Comparison of ENCODE assay signal across 16 cellular contexts in the genomic region with DNA sequence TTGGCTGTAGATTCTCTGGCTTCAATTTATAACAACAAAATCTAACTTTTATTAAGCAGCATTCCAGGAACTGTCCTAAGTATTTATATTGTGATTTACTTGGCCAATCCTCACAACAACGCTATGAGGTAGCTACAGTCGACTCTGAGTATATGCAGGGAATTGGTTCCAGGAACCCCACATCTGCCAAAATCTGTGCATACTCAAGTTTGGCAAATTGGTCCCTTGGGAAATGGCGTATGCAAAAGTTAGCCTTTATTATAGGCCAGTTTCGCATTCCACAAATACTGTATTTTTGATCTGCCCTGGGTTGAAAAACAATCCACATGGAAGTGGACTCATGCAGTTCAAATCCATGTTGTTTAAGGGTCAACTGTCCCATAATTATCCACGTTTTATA.
"Had no signal": no experiment of that assay in that cellular context is flagged by ENCODE, and none has a peak within 500 bp of the region (broad histone marks: within the 10 kb centered on the region; RNA-seq: fewer than 3 reads in every experiment).

No MANE protein-coding gene starts in this region.

- H3K27me3 ChIP-seq: gastrocnemius medialis, tibial nerve, vagina had no signal

- H3K4me3 Mint-ChIP-seq: activated B cell treated with CpG ODN at 0.5 μM for 24 hours; activated CD4-positive, alpha-beta T cell treated with anti-CD3 and anti-CD28 coated beads, Interleukin-2, amount 10 ng/mL, durations not matched to agents 24 days and 14 days; activated naive CD8-positive, alpha-beta T cell treated with anti-CD3 and anti-CD28 coated beads, Interleukin-2, amount 50 U/mL, for 24 hours; central memory CD8-positive, alpha-beta T cell; effector memory CD8-positive, alpha-beta T cell; stimulated activated memory B cell treated with anti-CD40 and anti-IgM and Interleukin-4, amounts not matched to agents 10 μg/mL and 1 μg/mL and 100 μg/mL, for 72 hours; T-helper 1 cell treated with Interleukin-12 subunit alpha and Interleukin-12 subunit beta and Interleukin-4 antibody, amounts not matched to agents 30 μg/mL and 1 μg/mL, for 36 hours had no signal

- H3K36me3 ChIP-seq: gastrocnemius medialis, tibial nerve, vagina had no signal

- H3K27ac ChIP-seq: gastrocnemius medialis, tibial nerve, vagina had no signal

- H3K4me1 ChIP-seq: gastrocnemius medialis had no signal

- H3K27ac Mint-ChIP-seq: activated B cell treated with CpG ODN at 0.5 μM for 24 hours; activated CD4-positive, alpha-beta T cell treated with anti-CD3 and anti-CD28 coated beads, Interleukin-2, amount 10 ng/mL, durations not matched to agents 24 days and 14 days; activated naive CD8-positive, alpha-beta T cell treated with anti-CD3 and anti-CD28 coated beads, Interleukin-2, amount 50 U/mL, for 24 hours; stimulated activated memory B cell treated with anti-CD40 and anti-IgM and Interleukin-4, amounts not matched to agents 10 μg/mL and 1 μg/mL and 100 μg/mL, for 72 hours; T-helper 1 cell treated with Interleukin-12 subunit alpha and Interleukin-12 subunit beta and Interleukin-4 antibody, amounts not matched to agents 30 μg/mL and 1 μg/mL, for 36 hours had no signal

- DNase-seq: activated B cell treated with CpG ODN at 0.5 μM for 24 hours; activated CD4-positive, alpha-beta T cell treated with anti-CD3 and anti-CD28 coated beads, Interleukin-2, amount 10 ng/mL, durations not matched to agents 24 days and 14 days; activated naive CD4-positive, alpha-beta T cell treated with Interleukin-2 at 50 U/mL for 16 hours; activated naive CD8-positive, alpha-beta T cell treated with anti-CD3 and anti-CD28 coated beads, Interleukin-2, amount 50 U/mL, for 24 hours; effector memory CD8-positive, alpha-beta T cell; erythroblast; gastrocnemius medialis; kidney glomerular epithelial cell; midbrain; retina; small intestine had no signal

- ATAC-seq: activated naive CD8-positive, alpha-beta T cell treated with anti-CD3 and anti-CD28 coated beads, Interleukin-2, amount 50 U/mL, for 24 hours; effector memory CD8-positive, alpha-beta T cell; gastrocnemius medialis; stimulated activated memory B cell treated with anti-CD40 and anti-IgM and Interleukin-4, amounts not matched to agents 10 μg/mL and 1 μg/mL and 100 μg/mL, for 72 hours had no signal

- H3K9me3 Mint-ChIP-seq: activated B cell treated with CpG ODN at 0.5 μM for 24 hours; stimulated activated memory B cell treated with anti-CD40 and anti-IgM and Interleukin-4, amounts not matched to agents 10 μg/mL and 1 μg/mL and 100 μg/mL, for 72 hours had no signal

- H3K27me3 Mint-ChIP-seq: activated B cell treated with CpG ODN at 0.5 μM for 24 hours; activated CD4-positive, alpha-beta T cell treated with anti-CD3 and anti-CD28 coated beads, Interleukin-2, amount 10 ng/mL, durations not matched to agents 24 days and 14 days; activated naive CD8-positive, alpha-beta T cell treated with anti-CD3 and anti-CD28 coated beads, Interleukin-2, amount 50 U/mL, for 24 hours; central memory CD8-positive, alpha-beta T cell; effector memory CD8-positive, alpha-beta T cell; stimulated activated memory B cell treated with anti-CD40 and anti-IgM and Interleukin-4, amounts not matched to agents 10 μg/mL and 1 μg/mL and 100 μg/mL, for 72 hours had no signal

- H3K9me3 ChIP-seq: gastrocnemius medialis, tibial nerve, vagina had no signal

- H3K36me3 Mint-ChIP-seq: stimulated activated memory B cell treated with anti-CD40 and anti-IgM and Interleukin-4, amounts not matched to agents 10 μg/mL and 1 μg/mL and 100 μg/mL, for 72 hours had no signal

- FAIRE-seq: small intestine had no signal

- H3K4me3 ChIP-seq: gastrocnemius medialis, tibial nerve, vagina had no signal
